ENCODE assay signal across 1 cellular context in the genomic region with DNA sequence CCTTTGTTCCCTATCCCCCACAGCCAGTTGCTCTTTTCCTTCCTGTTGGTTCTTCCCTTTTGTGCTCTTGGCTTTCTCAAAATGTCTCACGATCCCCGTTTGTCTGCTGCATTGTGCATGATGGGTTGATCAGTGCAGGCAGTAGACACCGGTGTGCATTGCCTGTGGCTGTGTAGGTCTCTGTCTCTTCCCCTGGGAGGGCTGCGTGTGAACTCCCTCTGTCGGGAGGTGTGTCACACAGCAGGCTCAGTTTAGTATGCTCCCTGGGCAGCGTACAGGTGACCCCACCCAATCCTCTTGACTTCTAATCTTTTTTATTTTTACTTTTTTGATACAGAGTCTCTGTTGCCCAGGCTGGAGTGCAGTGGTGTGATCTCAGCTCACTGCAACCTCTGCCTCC.
TF ChIP-seq lines count a peak whose summit lies in the region.

No MANE protein-coding gene starts in this region.

TF ChIP-seq in GM23338, 12 proteins besides CTCF, POLR2A, EP300 and RAD21 (continued from another document):
- TF ChIP-seq, protein P1, sequence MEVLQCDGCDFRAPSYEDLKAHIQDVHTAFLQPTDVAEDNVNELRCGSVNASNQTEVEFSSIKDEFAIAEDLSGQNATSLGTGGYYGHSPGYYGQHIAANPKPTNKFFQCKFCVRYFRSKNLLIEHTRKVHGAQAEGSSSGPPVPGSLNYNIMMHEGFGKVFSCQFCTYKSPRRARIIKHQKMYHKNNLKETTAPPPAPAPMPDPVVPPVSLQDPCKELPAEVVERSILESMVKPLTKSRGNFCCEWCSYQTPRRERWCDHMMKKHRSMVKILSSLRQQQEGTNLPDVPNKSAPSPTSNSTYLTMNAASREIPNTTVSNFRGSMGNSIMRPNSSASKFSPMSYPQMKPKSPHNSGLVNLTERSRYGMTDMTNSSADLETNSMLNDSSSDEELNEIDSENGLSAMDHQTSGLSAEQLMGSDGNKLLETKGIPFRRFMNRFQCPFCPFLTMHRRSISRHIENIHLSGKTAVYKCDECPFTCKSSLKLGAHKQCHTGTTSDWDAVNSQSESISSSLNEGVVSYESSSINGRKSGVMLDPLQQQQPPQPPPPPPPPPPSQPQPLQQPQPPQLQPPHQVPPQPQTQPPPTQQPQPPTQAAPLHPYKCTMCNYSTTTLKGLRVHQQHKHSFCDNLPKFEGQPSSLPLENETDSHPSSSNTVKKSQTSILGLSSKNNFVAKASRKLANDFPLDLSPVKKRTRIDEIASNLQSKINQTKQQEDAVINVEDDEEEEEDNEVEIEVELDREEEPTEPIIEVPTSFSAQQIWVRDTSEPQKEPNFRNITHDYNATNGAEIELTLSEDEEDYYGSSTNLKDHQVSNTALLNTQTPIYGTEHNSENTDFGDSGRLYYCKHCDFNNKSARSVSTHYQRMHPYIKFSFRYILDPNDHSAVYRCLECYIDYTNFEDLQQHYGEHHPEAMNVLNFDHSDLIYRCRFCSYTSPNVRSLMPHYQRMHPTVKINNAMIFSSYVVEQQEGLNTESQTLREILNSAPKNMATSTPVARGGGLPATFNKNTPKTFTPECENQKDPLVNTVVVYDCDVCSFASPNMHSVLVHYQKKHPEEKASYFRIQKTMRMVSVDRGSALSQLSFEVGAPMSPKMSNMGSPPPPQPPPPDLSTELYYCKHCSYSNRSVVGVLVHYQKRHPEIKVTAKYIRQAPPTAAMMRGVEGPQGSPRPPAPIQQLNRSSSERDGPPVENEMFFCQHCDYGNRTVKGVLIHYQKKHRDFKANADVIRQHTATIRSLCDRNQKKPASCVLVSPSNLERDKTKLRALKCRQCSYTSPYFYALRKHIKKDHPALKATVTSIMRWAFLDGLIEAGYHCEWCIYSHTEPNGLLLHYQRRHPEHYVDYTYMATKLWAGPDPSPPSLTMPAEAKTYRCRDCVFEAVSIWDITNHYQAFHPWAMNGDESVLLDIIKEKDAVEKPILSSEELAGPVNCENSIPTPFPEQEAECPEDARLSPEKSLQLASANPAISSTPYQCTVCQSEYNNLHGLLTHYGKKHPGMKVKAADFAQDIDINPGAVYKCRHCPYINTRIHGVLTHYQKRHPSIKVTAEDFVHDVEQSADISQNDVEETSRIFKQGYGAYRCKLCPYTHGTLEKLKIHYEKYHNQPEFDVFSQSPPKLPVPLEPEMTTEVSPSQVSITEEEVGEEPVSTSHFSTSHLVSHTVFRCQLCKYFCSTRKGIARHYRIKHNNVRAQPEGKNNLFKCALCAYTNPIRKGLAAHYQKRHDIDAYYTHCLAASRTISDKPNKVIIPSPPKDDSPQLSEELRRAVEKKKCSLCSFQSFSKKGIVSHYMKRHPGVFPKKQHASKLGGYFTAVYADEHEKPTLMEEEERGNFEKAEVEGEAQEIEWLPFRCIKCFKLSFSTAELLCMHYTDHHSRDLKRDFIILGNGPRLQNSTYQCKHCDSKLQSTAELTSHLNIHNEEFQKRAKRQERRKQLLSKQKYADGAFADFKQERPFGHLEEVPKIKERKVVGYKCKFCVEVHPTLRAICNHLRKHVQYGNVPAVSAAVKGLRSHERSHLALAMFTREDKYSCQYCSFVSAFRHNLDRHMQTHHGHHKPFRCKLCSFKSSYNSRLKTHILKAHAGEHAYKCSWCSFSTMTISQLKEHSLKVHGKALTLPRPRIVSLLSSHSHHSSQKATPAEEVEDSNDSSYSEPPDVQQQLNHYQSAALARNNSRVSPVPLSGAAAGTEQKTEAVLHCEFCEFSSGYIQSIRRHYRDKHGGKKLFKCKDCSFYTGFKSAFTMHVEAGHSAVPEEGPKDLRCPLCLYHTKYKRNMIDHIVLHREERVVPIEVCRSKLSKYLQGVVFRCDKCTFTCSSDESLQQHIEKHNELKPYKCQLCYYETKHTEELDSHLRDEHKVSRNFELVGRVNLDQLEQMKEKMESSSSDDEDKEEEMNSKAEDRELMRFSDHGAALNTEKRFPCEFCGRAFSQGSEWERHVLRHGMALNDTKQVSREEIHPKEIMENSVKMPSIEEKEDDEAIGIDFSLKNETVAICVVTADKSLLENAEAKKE (CRISPR knock-in tag; IDR thresholded peaks at IDR 0.05): no peak
- no peak for TF ChIP-seq CREB1 (CRISPR knock-in tag; IDR thresholded peaks at IDR 0.05; ENCODE audit: low read depth)
- TF ChIP-seq POLR2AphosphoS5 (IDR thresholded peaks at IDR 0.05; ENCODE audit: low read depth): no peak
- no peak for TF ChIP-seq NANOG (IDR thresholded peaks at IDR 0.05; ENCODE audit: borderline replicate concordance)
- TF ChIP-seq, protein P2, sequence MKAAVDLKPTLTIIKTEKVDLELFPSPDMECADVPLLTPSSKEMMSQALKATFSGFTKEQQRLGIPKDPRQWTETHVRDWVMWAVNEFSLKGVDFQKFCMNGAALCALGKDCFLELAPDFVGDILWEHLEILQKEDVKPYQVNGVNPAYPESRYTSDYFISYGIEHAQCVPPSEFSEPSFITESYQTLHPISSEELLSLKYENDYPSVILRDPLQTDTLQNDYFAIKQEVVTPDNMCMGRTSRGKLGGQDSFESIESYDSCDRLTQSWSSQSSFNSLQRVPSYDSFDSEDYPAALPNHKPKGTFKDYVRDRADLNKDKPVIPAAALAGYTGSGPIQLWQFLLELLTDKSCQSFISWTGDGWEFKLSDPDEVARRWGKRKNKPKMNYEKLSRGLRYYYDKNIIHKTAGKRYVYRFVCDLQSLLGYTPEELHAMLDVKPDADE (IDR thresholded peaks at IDR 0.05): no peak
- TF ChIP-seq, protein P3, sequence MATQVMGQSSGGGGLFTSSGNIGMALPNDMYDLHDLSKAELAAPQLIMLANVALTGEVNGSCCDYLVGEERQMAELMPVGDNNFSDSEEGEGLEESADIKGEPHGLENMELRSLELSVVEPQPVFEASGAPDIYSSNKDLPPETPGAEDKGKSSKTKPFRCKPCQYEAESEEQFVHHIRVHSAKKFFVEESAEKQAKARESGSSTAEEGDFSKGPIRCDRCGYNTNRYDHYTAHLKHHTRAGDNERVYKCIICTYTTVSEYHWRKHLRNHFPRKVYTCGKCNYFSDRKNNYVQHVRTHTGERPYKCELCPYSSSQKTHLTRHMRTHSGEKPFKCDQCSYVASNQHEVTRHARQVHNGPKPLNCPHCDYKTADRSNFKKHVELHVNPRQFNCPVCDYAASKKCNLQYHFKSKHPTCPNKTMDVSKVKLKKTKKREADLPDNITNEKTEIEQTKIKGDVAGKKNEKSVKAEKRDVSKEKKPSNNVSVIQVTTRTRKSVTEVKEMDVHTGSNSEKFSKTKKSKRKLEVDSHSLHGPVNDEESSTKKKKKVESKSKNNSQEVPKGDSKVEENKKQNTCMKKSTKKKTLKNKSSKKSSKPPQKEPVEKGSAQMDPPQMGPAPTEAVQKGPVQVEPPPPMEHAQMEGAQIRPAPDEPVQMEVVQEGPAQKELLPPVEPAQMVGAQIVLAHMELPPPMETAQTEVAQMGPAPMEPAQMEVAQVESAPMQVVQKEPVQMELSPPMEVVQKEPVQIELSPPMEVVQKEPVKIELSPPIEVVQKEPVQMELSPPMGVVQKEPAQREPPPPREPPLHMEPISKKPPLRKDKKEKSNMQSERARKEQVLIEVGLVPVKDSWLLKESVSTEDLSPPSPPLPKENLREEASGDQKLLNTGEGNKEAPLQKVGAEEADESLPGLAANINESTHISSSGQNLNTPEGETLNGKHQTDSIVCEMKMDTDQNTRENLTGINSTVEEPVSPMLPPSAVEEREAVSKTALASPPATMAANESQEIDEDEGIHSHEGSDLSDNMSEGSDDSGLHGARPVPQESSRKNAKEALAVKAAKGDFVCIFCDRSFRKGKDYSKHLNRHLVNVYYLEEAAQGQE (IDR thresholded peaks at IDR 0.05; ENCODE audit: unreplicated experiment): no peak
- no peak for TF ChIP-seq STAT1 (IDR thresholded peaks at IDR 0.05; ENCODE audit: unreplicated experiment)
- TF ChIP-seq EZH2phosphoT487 (IDR thresholded peaks at IDR 0.05; ENCODE audit: unreplicated experiment): no peak
- TF ChIP-seq JUNB (IDR thresholded peaks at IDR 0.05; ENCODE audit: unreplicated experiment): no peak
- no peak for TF ChIP-seq EZH2 (IDR thresholded peaks at IDR 0.05; ENCODE audit: low read depth, unreplicated experiment)
TF ChIP-seq in GM23338: peak in this region for 0.
